ENCODE assay signal across 8 cellular contexts in the genomic region with DNA sequence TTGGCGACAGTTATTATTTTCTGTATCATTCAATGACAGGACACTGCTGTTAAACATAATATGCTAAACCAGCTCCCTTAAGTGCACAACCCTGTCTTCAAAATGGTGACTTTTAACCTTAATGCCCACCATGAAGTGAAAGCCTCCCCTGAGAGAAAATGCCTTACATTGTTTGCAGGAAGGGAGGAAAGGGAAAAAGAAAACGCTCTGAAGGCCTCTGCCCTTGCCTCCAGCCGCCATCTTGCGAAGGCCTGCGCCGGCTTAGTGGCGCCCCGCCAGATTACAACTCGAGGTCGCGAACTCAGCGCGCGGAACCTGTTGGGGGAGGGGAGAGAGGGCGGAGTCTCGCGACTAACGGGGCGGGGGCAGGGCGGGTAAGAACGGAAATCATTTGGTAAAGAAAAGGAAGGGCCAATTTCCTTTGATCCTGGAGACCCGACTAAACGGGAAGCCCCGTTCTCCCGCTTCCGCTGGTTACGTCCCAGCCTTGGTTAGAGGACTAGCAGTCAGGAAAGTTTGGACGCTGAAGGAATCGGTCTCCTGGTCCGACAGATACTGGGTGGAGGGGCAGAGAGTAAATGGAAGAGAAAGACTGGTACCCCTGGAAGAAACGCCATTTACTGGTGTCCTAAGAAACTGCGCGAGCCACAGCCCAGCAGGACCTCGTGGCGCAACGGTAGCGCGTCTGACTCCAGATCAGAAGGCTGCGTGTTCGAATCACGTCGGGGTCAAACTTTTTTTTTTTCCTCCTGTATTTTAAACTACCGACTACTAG. TPM values are rescaled to one million over a fixed set of nuclear protein-coding genes. Genes with fewer than 3 reads are reported as not detected.
DNase-seq lines count a peak whose midpoint lies in the region; ATAC-seq, FAIRE-seq and TF ChIP-seq lines count a peak whose summit lies in the region.

No MANE protein-coding gene starts in this region.

- DNase-seq in ACHN (peak; percentile 97), NCI-H2196 treated with DMSO at 0.1 percent for 48 hours (lab: John Stamatoyannopoulos, UW; ENCODE audit: unreplicated experiment) (peak; percentile 88), WERI-Rb-1 (peak; percentile 95), bronchial epithelial cell (ENCODE audit: low read depth) (peak; percentile 79), inferior parietal cortex (ENCODE audit: extremely low spot score) (peak; percentile 93), smooth muscle cell of the brain vasculature (ENCODE audit: low read depth, low spot score) (peak; percentile 91)

- FAIRE-seq in bronchial epithelial cell (lab: Jason Lieb, UNC) = no peak

- no peaks in the 10 kb centered on the region for H3K27me3 ChIP-seq in WERI-Rb-1 (ENCODE audit: insufficient read depth, low read depth, severe bottlenecking)
- no peaks in the 10 kb centered on the region for H3K27me3 ChIP-seq in bronchial epithelial cell (ENCODE audit: control insufficient read depth, insufficient read depth, low read length)

- TF ChIP-seq CTCF in WERI-Rb-1 (IDR thresholded peaks at IDR 0.05; ENCODE audit: low read depth, low read length) (no peak), bronchial epithelial cell (IDR thresholded peaks at IDR 0.05; ENCODE audit: insufficient read depth, low read length, severe bottlenecking) (no peak)

- H3K9me3 ChIP-seq in WERI-Rb-1 (ENCODE audit: severe bottlenecking) = no peaks in the 10 kb centered on the region

- in situ Hi-C loops in ACHN (cut with HindIII; ENCODE audit: low pct_ligation_motif_present, low pct_unique_long_range_greater_than_20kb, low sequenced_read_pairs) = no loop called here

- peak overlapping the region; percentile 99 for H3K27ac ChIP-seq in WERI-Rb-1

- ATAC-seq in GM18873 (IDR thresholded peaks at IDR 0.05; ENCODE audit: low FRiP score, unreplicated experiment) = peak; percentile 62
- peak; percentile 69 for ATAC-seq in HG03135 (IDR thresholded peaks at IDR 0.05; ENCODE audit: unreplicated experiment)

- peak overlapping the region; percentile 91 for H3K4me3 ChIP-seq in WERI-Rb-1 (ENCODE audit: low read depth, low read length)
- H3K4me3 ChIP-seq in bronchial epithelial cell (ENCODE audit: low read depth, low read length) = peak overlapping the region; percentile 62

- H3K36me3 ChIP-seq in WERI-Rb-1 (no peaks in the 10 kb centered on the region), bronchial epithelial cell (ENCODE audit: control insufficient read depth, insufficient read depth, low read length) (no peaks in the 10 kb centered on the region)

RNA-seq across cellular contexts. Expression of gene TMPO, which starts 11.6 kb away (rescaled TPM):
- 34.1 and 45.0 TPM in 2 replicates for total RNA-seq in bronchial epithelial cell

Comparison
In these comparisons a context has a peak if more than half of its experiments do, and no peak if none do; other contexts are left out.
1. Peak in every context shown above with its lines: DNase-seq, ATAC-seq, H3K4me3 ChIP-seq and H3K27ac ChIP-seq.